ENCODE assay signal across 1 cellular context in the genomic region with DNA sequence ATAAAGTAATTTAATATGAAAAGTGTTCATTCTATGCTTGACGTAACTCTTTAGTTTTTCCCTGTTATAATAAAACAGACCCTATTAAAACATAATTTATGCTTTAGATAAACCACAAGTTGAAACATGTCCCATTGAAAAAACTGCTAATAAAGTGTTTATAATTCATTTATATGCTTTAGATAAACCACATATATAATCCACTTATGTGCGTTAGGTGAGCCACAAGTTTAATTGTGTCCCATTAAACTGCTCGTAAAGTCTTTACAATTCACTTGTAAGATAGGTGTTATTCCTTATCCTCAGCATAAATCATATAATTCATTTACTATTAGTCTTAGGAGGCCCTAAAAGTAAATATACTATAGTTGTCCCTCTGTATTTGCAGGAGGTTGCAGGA.
TF ChIP-seq lines count a peak whose summit lies in the region.

No MANE protein-coding gene starts in this region.

TF ChIP-seq in HEK293, 187 proteins besides CTCF, POLR2A, EP300 and RAD21 (continued from another document):
- TF ChIP-seq, protein P1, sequence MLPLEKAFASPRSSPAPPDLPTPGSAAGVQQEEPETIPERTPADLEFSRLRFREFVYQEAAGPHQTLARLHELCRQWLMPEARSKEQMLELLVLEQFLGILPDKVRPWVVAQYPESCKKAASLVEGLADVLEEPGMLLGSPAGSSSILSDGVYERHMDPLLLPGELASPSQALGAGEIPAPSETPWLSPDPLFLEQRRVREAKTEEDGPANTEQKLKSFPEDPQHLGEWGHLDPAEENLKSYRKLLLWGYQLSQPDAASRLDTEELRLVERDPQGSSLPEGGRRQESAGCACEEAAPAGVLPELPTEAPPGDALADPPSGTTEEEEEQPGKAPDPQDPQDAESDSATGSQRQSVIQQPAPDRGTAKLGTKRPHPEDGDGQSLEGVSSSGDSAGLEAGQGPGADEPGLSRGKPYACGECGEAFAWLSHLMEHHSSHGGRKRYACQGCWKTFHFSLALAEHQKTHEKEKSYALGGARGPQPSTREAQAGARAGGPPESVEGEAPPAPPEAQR (tag by site-specific recombination; IDR thresholded peaks at IDR 0.05) = no peak
- TF ChIP-seq, protein P2, sequence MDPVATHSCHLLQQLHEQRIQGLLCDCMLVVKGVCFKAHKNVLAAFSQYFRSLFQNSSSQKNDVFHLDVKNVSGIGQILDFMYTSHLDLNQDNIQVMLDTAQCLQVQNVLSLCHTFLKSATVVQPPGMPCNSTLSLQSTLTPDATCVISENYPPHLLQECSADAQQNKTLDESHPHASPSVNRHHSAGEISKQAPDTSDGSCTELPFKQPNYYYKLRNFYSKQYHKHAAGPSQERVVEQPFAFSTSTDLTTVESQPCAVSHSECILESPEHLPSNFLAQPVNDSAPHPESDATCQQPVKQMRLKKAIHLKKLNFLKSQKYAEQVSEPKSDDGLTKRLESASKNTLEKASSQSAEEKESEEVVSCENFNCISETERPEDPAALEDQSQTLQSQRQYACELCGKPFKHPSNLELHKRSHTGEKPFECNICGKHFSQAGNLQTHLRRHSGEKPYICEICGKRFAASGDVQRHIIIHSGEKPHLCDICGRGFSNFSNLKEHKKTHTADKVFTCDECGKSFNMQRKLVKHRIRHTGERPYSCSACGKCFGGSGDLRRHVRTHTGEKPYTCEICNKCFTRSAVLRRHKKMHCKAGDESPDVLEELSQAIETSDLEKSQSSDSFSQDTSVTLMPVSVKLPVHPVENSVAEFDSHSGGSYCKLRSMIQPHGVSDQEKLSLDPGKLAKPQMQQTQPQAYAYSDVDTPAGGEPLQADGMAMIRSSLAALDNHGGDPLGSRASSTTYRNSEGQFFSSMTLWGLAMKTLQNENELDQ (tag by site-specific recombination; IDR thresholded peaks at IDR 0.05; ENCODE audit: low read depth) = no peak
- TF ChIP-seq BCL11B (tag by site-specific recombination; IDR thresholded peaks at IDR 0.05; ENCODE audit: low read depth) = peak; percentile 60; the same call in 1 of the 2 replicates
- no peak for TF ChIP-seq ZNF175 (tag by site-specific recombination; IDR thresholded peaks at IDR 0.05)
- TF ChIP-seq ZNF629 (tag by site-specific recombination; IDR thresholded peaks at IDR 0.05) = no peak
- TF ChIP-seq SP3 (tag by site-specific recombination; IDR thresholded peaks at IDR 0.05) = no peak
- no peak for TF ChIP-seq MYNN (tag by site-specific recombination; IDR thresholded peaks at IDR 0.05; ENCODE audit: borderline replicate concordance)
- TF ChIP-seq ZNF366 (tag by site-specific recombination; conservative IDR thresholded peaks at IDR 0.05) = 0 out of 2 replicates have a peak, but pooled peaks have one; percentile 11
- no peak for TF ChIP-seq ZSCAN23 (tag by site-specific recombination; IDR thresholded peaks at IDR 0.05)
- no peak for TF ChIP-seq WT1 (tag by site-specific recombination; IDR thresholded peaks at IDR 0.05)
- TF ChIP-seq ZFHX2 (tag by site-specific recombination; conservative IDR thresholded peaks at IDR 0.05) = no peak
- TF ChIP-seq ZNF10 (tag by site-specific recombination; IDR thresholded peaks at IDR 0.05) = no peak
- TF ChIP-seq ZNF530 (tag by site-specific recombination; IDR thresholded peaks at IDR 0.05; ENCODE audit: low read depth) = no peak
- TF ChIP-seq, protein P3, sequence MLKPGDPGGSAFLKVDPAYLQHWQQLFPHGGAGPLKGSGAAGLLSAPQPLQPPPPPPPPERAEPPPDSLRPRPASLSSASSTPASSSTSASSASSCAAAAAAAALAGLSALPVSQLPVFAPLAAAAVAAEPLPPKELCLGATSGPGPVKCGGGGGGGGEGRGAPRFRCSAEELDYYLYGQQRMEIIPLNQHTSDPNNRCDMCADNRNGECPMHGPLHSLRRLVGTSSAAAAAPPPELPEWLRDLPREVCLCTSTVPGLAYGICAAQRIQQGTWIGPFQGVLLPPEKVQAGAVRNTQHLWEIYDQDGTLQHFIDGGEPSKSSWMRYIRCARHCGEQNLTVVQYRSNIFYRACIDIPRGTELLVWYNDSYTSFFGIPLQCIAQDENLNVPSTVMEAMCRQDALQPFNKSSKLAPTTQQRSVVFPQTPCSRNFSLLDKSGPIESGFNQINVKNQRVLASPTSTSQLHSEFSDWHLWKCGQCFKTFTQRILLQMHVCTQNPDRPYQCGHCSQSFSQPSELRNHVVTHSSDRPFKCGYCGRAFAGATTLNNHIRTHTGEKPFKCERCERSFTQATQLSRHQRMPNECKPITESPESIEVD (tag by site-specific recombination; IDR thresholded peaks at IDR 0.05) = peak; percentile 60
- no peak for TF ChIP-seq ZNF521 (tag by site-specific recombination; IDR thresholded peaks at IDR 0.05)
- no peak for TF ChIP-seq EGR2 (tag by site-specific recombination; IDR thresholded peaks at IDR 0.05; ENCODE audit: low read depth)
- peak; percentile 47; the same call in 1 of the 2 replicates for TF ChIP-seq FEZF1 (tag by site-specific recombination; IDR thresholded peaks at IDR 0.05)
- TF ChIP-seq, protein P4, sequence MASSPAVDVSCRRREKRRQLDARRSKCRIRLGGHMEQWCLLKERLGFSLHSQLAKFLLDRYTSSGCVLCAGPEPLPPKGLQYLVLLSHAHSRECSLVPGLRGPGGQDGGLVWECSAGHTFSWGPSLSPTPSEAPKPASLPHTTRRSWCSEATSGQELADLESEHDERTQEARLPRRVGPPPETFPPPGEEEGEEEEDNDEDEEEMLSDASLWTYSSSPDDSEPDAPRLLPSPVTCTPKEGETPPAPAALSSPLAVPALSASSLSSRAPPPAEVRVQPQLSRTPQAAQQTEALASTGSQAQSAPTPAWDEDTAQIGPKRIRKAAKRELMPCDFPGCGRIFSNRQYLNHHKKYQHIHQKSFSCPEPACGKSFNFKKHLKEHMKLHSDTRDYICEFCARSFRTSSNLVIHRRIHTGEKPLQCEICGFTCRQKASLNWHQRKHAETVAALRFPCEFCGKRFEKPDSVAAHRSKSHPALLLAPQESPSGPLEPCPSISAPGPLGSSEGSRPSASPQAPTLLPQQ (tag by site-specific recombination; IDR thresholded peaks at IDR 0.05) = no peak
- TF ChIP-seq, protein P5, sequence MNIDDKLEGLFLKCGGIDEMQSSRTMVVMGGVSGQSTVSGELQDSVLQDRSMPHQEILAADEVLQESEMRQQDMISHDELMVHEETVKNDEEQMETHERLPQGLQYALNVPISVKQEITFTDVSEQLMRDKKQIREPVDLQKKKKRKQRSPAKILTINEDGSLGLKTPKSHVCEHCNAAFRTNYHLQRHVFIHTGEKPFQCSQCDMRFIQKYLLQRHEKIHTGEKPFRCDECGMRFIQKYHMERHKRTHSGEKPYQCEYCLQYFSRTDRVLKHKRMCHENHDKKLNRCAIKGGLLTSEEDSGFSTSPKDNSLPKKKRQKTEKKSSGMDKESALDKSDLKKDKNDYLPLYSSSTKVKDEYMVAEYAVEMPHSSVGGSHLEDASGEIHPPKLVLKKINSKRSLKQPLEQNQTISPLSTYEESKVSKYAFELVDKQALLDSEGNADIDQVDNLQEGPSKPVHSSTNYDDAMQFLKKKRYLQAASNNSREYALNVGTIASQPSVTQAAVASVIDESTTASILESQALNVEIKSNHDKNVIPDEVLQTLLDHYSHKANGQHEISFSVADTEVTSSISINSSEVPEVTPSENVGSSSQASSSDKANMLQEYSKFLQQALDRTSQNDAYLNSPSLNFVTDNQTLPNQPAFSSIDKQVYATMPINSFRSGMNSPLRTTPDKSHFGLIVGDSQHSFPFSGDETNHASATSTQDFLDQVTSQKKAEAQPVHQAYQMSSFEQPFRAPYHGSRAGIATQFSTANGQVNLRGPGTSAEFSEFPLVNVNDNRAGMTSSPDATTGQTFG (tag by site-specific recombination; IDR thresholded peaks at IDR 0.05; ENCODE audit: borderline replicate concordance) = no peak
- TF ChIP-seq ZNF24 (tag by site-specific recombination; IDR thresholded peaks at IDR 0.05) = no peak
- no peak for TF ChIP-seq KLF8 (tag by site-specific recombination; IDR thresholded peaks at IDR 0.05)
- no peak for TF ChIP-seq MZF1 (tag by site-specific recombination; IDR thresholded peaks at IDR 0.05; ENCODE audit: borderline replicate concordance)
- TF ChIP-seq, protein P6, sequence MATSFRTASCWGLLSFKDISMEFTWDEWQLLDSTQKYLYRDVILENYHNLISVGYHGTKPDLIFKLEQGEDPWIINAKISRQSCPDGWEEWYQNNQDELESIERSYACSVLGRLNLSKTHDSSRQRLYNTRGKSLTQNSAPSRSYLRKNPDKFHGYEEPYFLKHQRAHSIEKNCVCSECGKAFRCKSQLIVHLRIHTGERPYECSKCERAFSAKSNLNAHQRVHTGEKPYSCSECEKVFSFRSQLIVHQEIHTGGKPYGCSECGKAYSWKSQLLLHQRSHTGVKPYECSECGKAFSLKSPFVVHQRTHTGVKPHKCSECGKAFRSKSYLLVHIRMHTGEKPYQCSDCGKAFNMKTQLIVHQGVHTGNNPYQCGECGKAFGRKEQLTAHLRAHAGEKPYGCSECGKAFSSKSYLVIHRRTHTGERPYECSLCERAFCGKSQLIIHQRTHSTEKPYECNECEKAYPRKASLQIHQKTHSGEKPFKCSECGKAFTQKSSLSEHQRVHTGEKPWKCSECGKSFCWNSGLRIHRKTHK (tag by site-specific recombination; IDR thresholded peaks at IDR 0.05) = no peak
